In the genomic region with DNA sequence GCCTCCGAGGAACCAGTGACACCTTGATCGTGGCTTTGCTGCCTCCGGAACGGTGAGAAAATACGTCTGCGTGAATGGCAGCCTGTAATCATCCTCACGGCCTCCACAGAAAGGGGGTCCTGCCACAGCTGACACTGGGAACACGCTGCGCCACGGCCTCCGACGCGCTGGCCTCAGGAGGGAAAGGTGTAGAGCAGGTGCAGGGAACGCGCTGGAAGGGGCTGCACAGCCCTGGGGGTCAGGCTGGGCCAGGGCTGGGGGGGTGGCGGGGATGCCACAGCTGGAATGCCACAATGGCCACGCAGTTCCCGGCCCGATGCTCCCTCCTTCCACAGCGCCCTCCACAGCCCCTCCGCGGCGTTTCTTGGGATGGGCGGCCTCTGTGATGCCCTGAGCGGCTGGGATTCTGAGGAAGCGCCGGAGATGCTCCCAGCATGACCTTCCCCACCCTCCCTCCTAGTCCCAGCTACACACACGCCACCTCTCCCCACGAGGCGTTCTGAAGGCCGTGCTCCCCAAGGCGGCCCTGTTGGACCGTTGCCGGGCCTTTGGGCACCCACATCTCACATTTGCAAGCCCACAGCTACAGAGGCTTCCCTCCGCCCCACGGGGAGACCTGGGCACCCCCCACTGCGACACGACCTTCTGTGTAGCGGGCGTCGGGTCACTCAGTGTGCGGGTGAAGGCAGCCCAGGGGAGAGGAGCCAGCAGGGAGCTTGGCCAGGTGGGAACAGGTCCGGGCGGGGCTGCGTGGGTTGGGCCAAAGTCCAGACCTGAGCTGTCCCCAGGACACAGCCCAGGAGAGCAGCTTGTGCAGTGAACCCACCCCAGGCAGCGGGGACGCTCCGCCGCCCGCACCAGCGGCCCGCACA, we compare ENCODE assay signal across 25 cellular contexts. TPM values are rescaled to one million over a fixed set of nuclear protein-coding genes. Genes with fewer than 3 reads are reported as not detected.
DNase-seq lines count a peak whose midpoint lies in the region; ATAC-seq, FAIRE-seq and TF ChIP-seq lines count a peak whose summit lies in the region.
"Had no signal": no experiment of that assay in that cellular context is flagged by ENCODE, and none has a peak within 500 bp of the region (broad histone marks: within the 10 kb centered on the region; RNA-seq: fewer than 3 reads in every experiment).

No MANE protein-coding gene starts in this region.

- peaks cover 2% of the 10 kb centered on the region for H3K27me3 Mint-ChIP-seq in chondrocyte (ENCODE audit: low read depth)
- H3K27me3 Mint-ChIP-seq in activated T-helper 1 cell treated with anti-CD3 and anti-CD28 coated beads, Interleukin-12 subunit alpha, Interleukin-12 subunit beta, Interleukin-2, Interleukin-4 antibody, amounts not matched to agents 30 ng/mL and 10 ng/mL and 1 ng/mL, durations not matched to agents 14 hours and 24 hours and 36 hours (ENCODE audit: insufficient read depth): no peaks in the 10 kb centered on the region

- ATAC-seq in right lobe of liver: no peak
- ATAC-seq in HepG2: no peak; the same call in 2 of the 3 replicates
- no peak for ATAC-seq in HG03565 (IDR thresholded peaks at IDR 0.05; ENCODE audit: unreplicated experiment)
- ATAC-seq: A549; CD8-positive, alpha-beta T cell; HCT116 had no signal

- TF ChIP-seq CTCF in right lobe of liver (IDR thresholded peaks at IDR 0.05) (no peak), HepG2 (CRISPR knock-in tag; IDR thresholded peaks at IDR 0.05) (no peak), chondrocyte (IDR thresholded peaks at IDR 0.05) (no peak)

- H4K20me1 ChIP-seq in HepG2 (ENCODE audit: insufficient read depth, low read length): no peaks in the 10 kb centered on the region

- no peak for FAIRE-seq in HepG2 (lab: Jason Lieb, UNC)
- FAIRE-seq: A549, GM12892, RCC 7860 had no signal

- peaks cover 6% of the 10 kb centered on the region for H3K4me1 Mint-ChIP-seq in chondrocyte (ENCODE audit: low read depth)
- no peaks in the 10 kb centered on the region for H3K4me1 Mint-ChIP-seq in activated T-helper 1 cell treated with anti-CD3 and anti-CD28 coated beads, Interleukin-12 subunit alpha, Interleukin-12 subunit beta, Interleukin-2, Interleukin-4 antibody, amounts not matched to agents 30 ng/mL and 10 ng/mL and 1 ng/mL, durations not matched to agents 14 hours and 24 hours and 36 hours (ENCODE audit: low read depth)

- no peak for TF ChIP-seq POLR2A in right lobe of liver (IDR thresholded peaks at IDR 0.05)
- no peak for TF ChIP-seq POLR2A in HepG2 (IDR thresholded peaks at IDR 0.05; ENCODE audit: insufficient read depth in 1 of 2, low read depth in 2 of 2, low read length in 2 of 2)

- H3K4me1 ChIP-seq in right lobe of liver (no peaks in the 10 kb centered on the region), HepG2 (ENCODE audit: insufficient read depth, low read length) (no peaks in the 10 kb centered on the region)
- H3K4me1 ChIP-seq: SJSA1 had no signal

- no peak overlapping the region for H3K4me2 ChIP-seq in HepG2 (ENCODE audit: low read depth, low read length)
- H3K4me2 ChIP-seq: A549 had no signal

- H3K36me3 ChIP-seq in right lobe of liver: no peaks in the 10 kb centered on the region
- H3K36me3 ChIP-seq in HepG2 (replicated peaks in 1 of 2; ENCODE audit: control insufficient read depth in 1 of 2, insufficient read depth in 2 of 2, low read length in 2 of 2): no peaks in the 10 kb centered on the region
- H3K36me3 ChIP-seq: SJSA1 had no signal

- H3K4me3 ChIP-seq in right lobe of liver: no peak overlapping the region
- no peak overlapping the region for H3K4me3 ChIP-seq in HepG2 (replicated peaks in 1 of 3; ENCODE audit: insufficient read depth in 1 of 3, low read depth in 2 of 3, low read length in 3 of 3)
- H3K4me3 ChIP-seq: A549, SJSA1 had no signal

- no peak for TF ChIP-seq RAD21 in HepG2 (CRISPR knock-in tag; IDR thresholded peaks at IDR 0.05)

- in situ Hi-C loops in HepG2 (cut with HindIII; ENCODE audit: extremely low pct_ligation_motif_present, low pct_unique_long_range_greater_than_20kb): no loop called here

- no peak overlapping the region for H2AFZ ChIP-seq in HepG2 (ENCODE audit: low read length)

- H3K9me3 Mint-ChIP-seq in chondrocyte (ENCODE audit: low read depth): no peaks in the 10 kb centered on the region
- peaks cover 4% of the 10 kb centered on the region for H3K9me3 Mint-ChIP-seq in activated T-helper 1 cell treated with anti-CD3 and anti-CD28 coated beads, Interleukin-12 subunit alpha, Interleukin-12 subunit beta, Interleukin-2, Interleukin-4 antibody, amounts not matched to agents 30 ng/mL and 10 ng/mL and 1 ng/mL, durations not matched to agents 14 hours and 24 hours and 36 hours
- H3K9me3 Mint-ChIP-seq: CD8-positive, alpha-beta T cell had no signal

- H3K27ac Mint-ChIP-seq in chondrocyte (ENCODE audit: unreplicated experiment): no peak overlapping the region
- no peak overlapping the region for H3K27ac Mint-ChIP-seq in activated T-helper 1 cell treated with anti-CD3 and anti-CD28 coated beads, Interleukin-12 subunit alpha, Interleukin-12 subunit beta, Interleukin-2, Interleukin-4 antibody, amounts not matched to agents 30 ng/mL and 10 ng/mL and 1 ng/mL, durations not matched to agents 14 hours and 24 hours and 36 hours
- H3K27ac Mint-ChIP-seq: CD8-positive, alpha-beta T cell had no signal

- POLR2A ChIA-PET in HepG2 (lab: Yijun Ruan, JAX): no interaction called here

- no peaks in the 10 kb centered on the region for H3K36me3 Mint-ChIP-seq in chondrocyte (ENCODE audit: low read depth)
- H3K36me3 Mint-ChIP-seq in activated T-helper 1 cell treated with anti-CD3 and anti-CD28 coated beads, Interleukin-12 subunit alpha, Interleukin-12 subunit beta, Interleukin-2, Interleukin-4 antibody, amounts not matched to agents 30 ng/mL and 10 ng/mL and 1 ng/mL, durations not matched to agents 14 hours and 24 hours and 36 hours (ENCODE audit: low read depth): no peaks in the 10 kb centered on the region
- H3K36me3 Mint-ChIP-seq: CD8-positive, alpha-beta T cell had no signal

- no TSS peak for BruUV-seq in HepG2 (replicated peaks; lab: Mats Ljungman, UMichigan)

- CTCF ChIA-PET in HepG2 (lab: Yijun Ruan, JAX; ENCODE audit: low intra/inter-chr PET ratio, low total read pairs): no interaction called here

- H3K9me3 ChIP-seq in right lobe of liver: no peaks in the 10 kb centered on the region
- H3K9me3 ChIP-seq in HepG2 (ENCODE audit: low read length): no peaks in the 10 kb centered on the region
- H3K9me3 ChIP-seq: A549, SJSA1 had no signal

- H3K27ac ChIP-seq in right lobe of liver (no peak overlapping the region), HepG2 (ENCODE audit: extremely low read length, insufficient read depth, low read length) (no peak overlapping the region)
- H3K27ac ChIP-seq: A549, C4-2B, HL-60, SJSA1 had no signal

- no peak overlapping the region for H3K4me3 Mint-ChIP-seq in chondrocyte (ENCODE audit: unreplicated experiment)
- H3K4me3 Mint-ChIP-seq in activated T-helper 1 cell treated with anti-CD3 and anti-CD28 coated beads, Interleukin-12 subunit alpha, Interleukin-12 subunit beta, Interleukin-2, Interleukin-4 antibody, amounts not matched to agents 30 ng/mL and 10 ng/mL and 1 ng/mL, durations not matched to agents 14 hours and 24 hours and 36 hours: no peak overlapping the region
- H3K4me3 Mint-ChIP-seq: CD8-positive, alpha-beta T cell had no signal

- 79% methylated on average over 9 of the region's 52 CpGs for WGBS in right lobe of liver (ENCODE audit: insufficient coverage, low coverage, low lambda C conversion rate, missing lambda C conversion rate)
- 51% methylated on average over 30 of the region's 52 CpGs for WGBS in HepG2 (ENCODE audit: low lambda C conversion rate)

- no peaks in the 10 kb centered on the region for H3K79me2 ChIP-seq in HepG2 (ENCODE audit: insufficient read depth, low read length)

- H3K9ac ChIP-seq in HepG2 (ENCODE audit: insufficient read depth, low read depth, low read length): no peak overlapping the region

- H3K27me3 ChIP-seq in right lobe of liver (no peaks in the 10 kb centered on the region), HepG2 (ENCODE audit: control insufficient read depth in 1 of 2, insufficient read depth in 2 of 2, low read length in 2 of 2) (peaks cover 6 to 42% of the 10 kb centered on the region in 2 experiments; a peak in 4 of 5 replicates)

- DNase-seq in right lobe of liver: peak in 2 of 3 donors; percentile 10 to 46
- DNase-seq in HepG2 (ENCODE audit: low spot score): no peak
- peak; percentile 85 for DNase-seq in chondrocyte (ENCODE audit: low spot score)
- peak; percentile 61 for DNase-seq in posterior vena cava (ENCODE audit: low spot score)
- DNase-seq in NCI-H146 treated with DMSO at 0.1 percent for 48 hours (lab: John Stamatoyannopoulos, UW; ENCODE audit: unreplicated experiment): no peak
- DNase-seq in activated T-helper 1 cell treated with anti-CD3 and anti-CD28 coated beads, Interleukin-12 subunit alpha, Interleukin-12 subunit beta, Interleukin-2, Interleukin-4 antibody, amounts not matched to agents 30 ng/mL and 10 ng/mL and 1 ng/mL, durations not matched to agents 14 hours and 24 hours and 36 hours (ENCODE audit: low spot score): no peak
- DNase-seq: AML-193; CD8-positive, alpha-beta T cell; DMS79 treated with DMSO at 0.1 percent for 48 hours; GF-D8; NCI-H1105; NCI-H1436 treated with DMSO at 0.1 percent for 48 hours; NCI-H1930; NCI-H2107; NCI-H446; NCI-H524 treated with DMSO at 0.1 percent for 48 hours; NCI-H774 had no signal

- no peak for TF ChIP-seq EP300 in HepG2 (IDR thresholded peaks at IDR 0.05; ENCODE audit: low read depth in 2 of 2, low read length in 2 of 2)
- TF ChIP-seq EP300 in HepG2 (CRISPR knock-in tag; IDR thresholded peaks at IDR 0.05; ENCODE audit: borderline replicate concordance): no peak

- intact Hi-C loops in right lobe of liver (cut with DNase I) (no loop called here), HepG2 (cut with micrococcal nuclease; ENCODE audit: unreplicated experiment) (no loop called here), posterior vena cava (cut with DNase I) (no loop called here)
- intact Hi-C loops in activated T-helper 1 cell treated with anti-CD3 and anti-CD28 coated beads, Interleukin-12 subunit alpha, Interleukin-12 subunit beta, Interleukin-2, Interleukin-4 antibody, amounts not matched to agents 30 ng/mL and 10 ng/mL and 1 ng/mL, durations not matched to agents 14 hours and 24 hours and 36 hours (cut with micrococcal nuclease): no loop called here

RNA-seq across cellular contexts. Expression of a gene that starts 31.8 kb away (rescaled TPM):
- not detected for total RNA-seq in right lobe of liver
- total RNA-seq in HepG2 (2016; rRNA removed; fragmentation: Illumina TruSeq; extraction: Trizol): 0.04 TPM in 1 of 2 replicates, not detected in the other
- not detected in 2 replicates for total RNA-seq in HepG2 (2016; cell fraction: cytosol; rRNA removed; fragmentation: Illumina TruSeq; extraction: Trizol; ENCODE audit: low read depth)
- not detected in 2 replicates for total RNA-seq in HepG2 (2016; cell fraction: insoluble cytoplasmic fraction; rRNA removed; fragmentation: Illumina TruSeq; extraction: Trizol)
- total RNA-seq in HepG2 (2016; cell fraction: membrane; rRNA removed; fragmentation: Illumina TruSeq; extraction: Trizol): 0.09 TPM in 1 of 2 replicates, not detected in the other
- not detected in 2 replicates for total RNA-seq in HepG2 (2016; cell fraction: nucleus; rRNA removed; fragmentation: Illumina TruSeq; extraction: Trizol)
- not detected in 2 replicates for polyA plus RNA-seq in HepG2 (2011; rRNA removed)
- polyA plus RNA-seq in HepG2 (2011; cell fraction: cytosol; rRNA removed): not detected in 2 replicates
- polyA plus RNA-seq in HepG2 (2011; cell fraction: nucleus; rRNA removed): not detected in 2 replicates
- polyA plus RNA-seq in HepG2 (2012): not detected in 2 replicates
- not detected in 2 replicates for polyA plus RNA-seq in HepG2 (2016; cell fraction: cytosol; fragmentation: Illumina TruSeq; extraction: Trizol; ENCODE audit: low read depth)
- polyA plus RNA-seq in HepG2 (2016; cell fraction: insoluble cytoplasmic fraction; fragmentation: Illumina TruSeq; extraction: Trizol; ENCODE audit: low read depth): not detected in 2 replicates
- polyA plus RNA-seq in HepG2 (2016; cell fraction: membrane; fragmentation: Illumina TruSeq; extraction: Trizol; ENCODE audit: low read depth): not detected in 2 replicates
- not detected in 2 replicates for polyA plus RNA-seq in HepG2 (2016; cell fraction: nucleus; fragmentation: Illumina TruSeq; extraction: Trizol; ENCODE audit: insufficient read depth, low read depth)
- 10.1 TPM in 1 of 2 replicates, not detected in the other for polyA minus RNA-seq in HepG2 (2011; rRNA and poly(A)+ RNA removed; ENCODE audit: low replicate concordance)
- not detected in 2 replicates for polyA minus RNA-seq in HepG2 (2011; cell fraction: cytosol; rRNA and poly(A)+ RNA removed)
- polyA minus RNA-seq in HepG2 (2011; cell fraction: nucleus; rRNA and poly(A)+ RNA removed): not detected in 2 replicates
- 0.15 to 0.29 TPM in 2 of 3 replicates, not detected in the other for total RNA-seq in chondrocyte
- total RNA-seq in posterior vena cava: not detected
- not detected in 2 replicates for total RNA-seq in activated T-helper 1 cell treated with anti-CD3 and anti-CD28 coated beads, Interleukin-12 subunit alpha, Interleukin-12 subunit beta, Interleukin-2, Interleukin-4 antibody, amounts not matched to agents 30 ng/mL and 10 ng/mL and 1 ng/mL, durations not matched to agents 14 hours and 24 hours and 36 hours
- total RNA-seq: CD8-positive, alpha-beta T cell; SJSA1 had no signal

Comparison
In these comparisons a context has a peak if more than half of its experiments do, and no peak if none do; other contexts are left out.
1. DNase-seq: peak in right lobe of liver (2 of 3), chondrocyte (single experiment) and posterior vena cava (single experiment); none in HepG2 (single experiment), NCI-H146 treated with DMSO at 0.1 percent for 48 hours (single experiment) and activated T-helper 1 cell treated with anti-CD3 and anti-CD28 coated beads, Interleukin-12 subunit alpha, Interleukin-12 subunit beta, Interleukin-2, Interleukin-4 antibody, amounts not matched to agents 30 ng/mL and 10 ng/mL and 1 ng/mL, durations not matched to agents 14 hours and 24 hours and 36 hours (single experiment).